Comparison of ENCODE assay signal across 9 cellular contexts in genomic region chr9:99820330-99821186, GRCh38. TPM values are rescaled to one million over a fixed set of nuclear protein-coding genes. Genes with fewer than 3 reads are reported as not detected.
DNase-seq lines count a peak whose midpoint lies in the region; ATAC-seq, FAIRE-seq and TF ChIP-seq lines count a peak whose summit lies in the region.
"Had no signal": no experiment of that assay in that cellular context is flagged by ENCODE, and none has a peak within 500 bp of the region (broad histone marks: within the 10 kb centered on the region; RNA-seq: fewer than 3 reads in every experiment).

No MANE protein-coding gene starts in this region.

- CTCF ChIA-PET in WTC11 (lab: Charles Lee): interaction anchor here (2.1 kb wide), 1 partner anchor 190 kb away, joined by 6 read pairs; no protein-coding TSS in a partner anchor

- H3F3A ChIP-seq in MM.1S (ENCODE audit: insufficient read depth, low read length): peaks cover 39% of the 10 kb centered on the region

- H4K20me1 ChIP-seq in MM.1S (ENCODE audit: insufficient read depth, low read length): no peaks in the 10 kb centered on the region

- peak overlapping the region; percentile 87 for H3K27ac Mint-ChIP-seq in WTC11

- H3K4me3 Mint-ChIP-seq in WTC11: peak overlapping the region; percentile 73

- TF ChIP-seq CTCF in MM.1S (IDR thresholded peaks at IDR 0.05; ENCODE audit: low read length) (no peak; the same call in 1 of the 2 replicates), WTC11 (IDR thresholded peaks at IDR 0.05) (no peak), kidney (IDR thresholded peaks at IDR 0.05; ENCODE audit: borderline replicate concordance, extremely low read depth, insufficient read depth) (no peak)

- POLR2A ChIA-PET in WTC11 (lab: Charles Lee): interaction anchor here (0.6 kb wide), 1 partner anchor 547 kb away, joined by 3 read pairs; no protein-coding TSS in a partner anchor

- H3K9me3 ChIP-seq in MM.1S (replicated peaks; ENCODE audit: insufficient read depth, low read length) (no peaks in the 10 kb centered on the region), kidney (ENCODE audit: control insufficient read depth in 1 of 2, low read length in 2 of 2) (no peaks in the 10 kb centered on the region)

- peaks cover 39% of the 10 kb centered on the region for H3K4me1 Mint-ChIP-seq in WTC11

- H3K9me3 Mint-ChIP-seq in WTC11: no peaks in the 10 kb centered on the region

- H3K4me3 ChIP-seq in MM.1S (ENCODE audit: low read length): peak overlapping the region; percentile 75
- peak overlapping the region; percentile 89 to 97 for H3K4me3 ChIP-seq in kidney (ENCODE audit: low read length in 2 of 2)

- H3K36me3 Mint-ChIP-seq in WTC11: no peaks in the 10 kb centered on the region

- no peaks in the 10 kb centered on the region for H3K79me2 ChIP-seq in MM.1S (ENCODE audit: low read length)

- H3K27me3 Mint-ChIP-seq in WTC11 (ENCODE audit: low read depth): peaks cover 56% of the 10 kb centered on the region

- FAIRE-seq in kidney (lab: Jason Lieb, UNC): no peak
- FAIRE-seq: colon had no signal

- H3K4me1 ChIP-seq in MM.1S (ENCODE audit: low read length) (peaks cover 13% of the 10 kb centered on the region), kidney (ENCODE audit: control insufficient read depth in 1 of 2, insufficient read depth in 1 of 2, low read depth in 1 of 2, low read length in 2 of 2) (peaks cover 16 to 23% of the 10 kb centered on the region in 2 donors)

- no peak for ATAC-seq in WTC11
- no peak for ATAC-seq in GM21367 (IDR thresholded peaks at IDR 0.05; ENCODE audit: unreplicated experiment)
- no peak for ATAC-seq in HG03196 (IDR thresholded peaks at IDR 0.05; ENCODE audit: unreplicated experiment)

- peaks cover 8% of the 10 kb centered on the region for H3K27me3 ChIP-seq in MM.1S (replicated peaks; ENCODE audit: insufficient read depth, low read length)

- intact Hi-C loops in kidney (cut with DNase I): no loop called here

- H3K4me2 ChIP-seq in MM.1S (ENCODE audit: low read depth, low read length): peak overlapping the region; percentile 96

- peak overlapping the region; percentile 80 for H3K9ac ChIP-seq in MM.1S (ENCODE audit: low read length)
- H3K9ac ChIP-seq in kidney (ENCODE audit: low read length in 2 of 2): peak overlapping the region; percentile 63 to 90

- H3K27ac ChIP-seq in MM.1S (ENCODE audit: low read length) (peak overlapping the region; percentile 60), kidney (ENCODE audit: low read depth in 2 of 2, low read length in 2 of 2) (peak overlapping the region; percentile 93 to 99)

- H3K36me3 ChIP-seq in MM.1S (replicated peaks; ENCODE audit: insufficient read depth, low read length) (no peaks in the 10 kb centered on the region), kidney (ENCODE audit: control insufficient read depth in 1 of 2, insufficient read depth in 2 of 2, low read length in 2 of 2) (no peaks in the 10 kb centered on the region)

- DNase-seq in EL (peak; percentile 60), MM.1S (peak; percentile 39), WTC11 (ENCODE audit: low spot score) (no peak), cerebellum (ENCODE audit: low spot score) (peak; percentile 31), kidney (peak; percentile 80)
- peak; percentile 79 for DNase-seq in stimulated activated CD4-positive, alpha-beta T cell treated with anti-CD3 and anti-CD28 coated beads, Interleukin-15, amount 100 ng/mL, for 24 hours

- no peaks in the 10 kb centered on the region for H3K9me2 ChIP-seq in MM.1S (replicated peaks; ENCODE audit: insufficient read depth, low read length)

- H2AFZ ChIP-seq in MM.1S (ENCODE audit: low read length): peak overlapping the region; percentile 82

TF ChIP-seq in WTC11, 78 proteins besides CTCF, POLR2A, EP300 and RAD21:
- 0 out of 2 replicates have a peak, but pooled peaks have one; percentile 3 for TF ChIP-seq FOXK1 (CRISPR knock-in tag; IDR thresholded peaks at IDR 0.05)
- TF ChIP-seq, protein P1, sequence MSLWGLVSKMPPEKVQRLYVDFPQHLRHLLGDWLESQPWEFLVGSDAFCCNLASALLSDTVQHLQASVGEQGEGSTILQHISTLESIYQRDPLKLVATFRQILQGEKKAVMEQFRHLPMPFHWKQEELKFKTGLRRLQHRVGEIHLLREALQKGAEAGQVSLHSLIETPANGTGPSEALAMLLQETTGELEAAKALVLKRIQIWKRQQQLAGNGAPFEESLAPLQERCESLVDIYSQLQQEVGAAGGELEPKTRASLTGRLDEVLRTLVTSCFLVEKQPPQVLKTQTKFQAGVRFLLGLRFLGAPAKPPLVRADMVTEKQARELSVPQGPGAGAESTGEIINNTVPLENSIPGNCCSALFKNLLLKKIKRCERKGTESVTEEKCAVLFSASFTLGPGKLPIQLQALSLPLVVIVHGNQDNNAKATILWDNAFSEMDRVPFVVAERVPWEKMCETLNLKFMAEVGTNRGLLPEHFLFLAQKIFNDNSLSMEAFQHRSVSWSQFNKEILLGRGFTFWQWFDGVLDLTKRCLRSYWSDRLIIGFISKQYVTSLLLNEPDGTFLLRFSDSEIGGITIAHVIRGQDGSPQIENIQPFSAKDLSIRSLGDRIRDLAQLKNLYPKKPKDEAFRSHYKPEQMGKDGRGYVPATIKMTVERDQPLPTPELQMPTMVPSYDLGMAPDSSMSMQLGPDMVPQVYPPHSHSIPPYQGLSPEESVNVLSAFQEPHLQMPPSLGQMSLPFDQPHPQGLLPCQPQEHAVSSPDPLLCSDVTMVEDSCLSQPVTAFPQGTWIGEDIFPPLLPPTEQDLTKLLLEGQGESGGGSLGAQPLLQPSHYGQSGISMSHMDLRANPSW (CRISPR knock-in tag; conservative IDR thresholded peaks at IDR 0.05; ENCODE audit: low read depth): no peak

RNA-seq across cellular contexts. Expression of gene NR4A3, which starts 1.1 kb away (rescaled TPM):
- 0.46 to 0.57 TPM (median 0.50 TPM) in 3 replicates for total RNA-seq in WTC11 (2021)
- total RNA-seq in cerebellum: 1.3 TPM
- total RNA-seq in kidney: 9.1 TPM
- polyA plus RNA-seq in kidney (ENCODE audit: insufficient read depth, low read depth, low replicate concordance): 0.34 TPM
